10 cellular contexts compared by ENCODE assay signal in the genomic region with DNA sequence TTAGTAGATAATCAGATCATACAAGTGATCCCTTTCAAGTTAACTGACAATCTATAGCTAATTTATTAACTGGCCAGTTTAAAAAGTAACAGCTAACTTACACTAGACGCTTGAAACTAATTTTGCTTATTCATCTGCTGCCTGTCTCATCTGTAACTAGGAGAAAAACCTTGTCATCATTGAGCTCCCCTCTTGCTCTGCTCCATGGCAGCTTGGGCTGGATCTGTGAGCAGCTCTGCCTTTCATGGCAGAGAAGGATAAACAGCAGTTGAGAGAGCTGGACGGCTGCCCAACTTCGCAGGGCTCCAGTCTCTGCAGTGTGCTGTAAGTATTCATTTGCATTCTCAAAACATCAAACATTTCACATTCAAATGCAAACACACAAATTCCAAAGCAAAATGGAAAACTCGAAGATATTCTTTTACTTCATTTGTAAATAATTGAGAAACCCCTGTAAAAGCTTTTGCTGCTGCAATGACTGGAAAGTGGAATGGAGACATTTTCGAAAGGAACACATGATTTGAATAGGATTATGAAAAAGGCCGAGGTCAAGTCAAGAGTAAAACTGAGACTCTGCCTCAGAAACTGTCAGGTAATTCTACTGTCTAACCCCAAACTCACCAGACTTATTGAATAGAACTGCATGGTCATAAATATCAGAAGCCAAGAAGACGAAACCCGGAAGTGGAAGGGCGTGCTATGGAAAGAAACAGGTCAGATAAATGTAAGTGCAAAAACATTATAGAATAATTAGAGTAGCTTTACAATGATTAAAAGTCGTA. TPM values are rescaled to one million over a fixed set of nuclear protein-coding genes. Genes with fewer than 3 reads are reported as not detected.
DNase-seq lines count a peak whose midpoint lies in the region; ATAC-seq and TF ChIP-seq lines count a peak whose summit lies in the region.
"Had no signal": no experiment of that assay in that cellular context is flagged by ENCODE, and none has a peak within 500 bp of the region (broad histone marks: within the 10 kb centered on the region; RNA-seq: fewer than 3 reads in every experiment).

No MANE protein-coding gene starts in this region.

- TF ChIP-seq CTCF in endodermal cell (conservative IDR thresholded peaks at IDR 0.05), result no peak

- H3K36me3 Mint-ChIP-seq in endodermal cell (ENCODE audit: low read depth), result peaks cover 62% of the 10 kb centered on the region

- no peak overlapping the region for H3K27ac Mint-ChIP-seq in endodermal cell
- H3K27ac Mint-ChIP-seq: activated naive CD4-positive, alpha-beta T cell treated with anti-CD3 and anti-CD28 coated beads, Interleukin-2, amount 50 U/mL, for 24 hours had no signal

- 80 to 81% methylated on average over 6 to 10 of the region's 10 CpGs for WGBS in endodermal cell (ENCODE audit: insufficient coverage in 1 of 2, insufficient read length in 1 of 2), 2 experiments

- no peak overlapping the region for H3K4me3 ChIP-seq in endodermal cell (ENCODE audit: low read length)

- H3K9me3 ChIP-seq in endodermal cell (ENCODE audit: control insufficient read depth, low read length), result no peaks in the 10 kb centered on the region

- DNase-seq in EH (ENCODE audit: low read depth), result peak; percentile 32
- peak in 56 of 58 donors; percentile 7 to 91 (median 65) for DNase-seq in anterior cingulate cortex (lab: John Stamatoyannopoulos, UW)
- DNase-seq in middle frontal gyrus (ENCODE audit: extremely low spot score, low spot score), result peak; percentile 50
- DNase-seq in endodermal cell, result no peak
- DNase-seq in GM03348 (ENCODE audit: low spot score), result no peak
- no peak for DNase-seq in KG1 (lab: John Stamatoyannopoulos, UW)
- DNase-seq: NK-92 treated with Interleukin-12 subunit alpha and Interleukin-12 subunit beta, amount 100 ng/mL, for 24 hours had no signal

- no peak overlapping the region for H3K4me3 Mint-ChIP-seq in endodermal cell
- H3K4me3 Mint-ChIP-seq: activated naive CD4-positive, alpha-beta T cell treated with anti-CD3 and anti-CD28 coated beads, Interleukin-2, amount 50 U/mL, for 24 hours had no signal

- H3K27ac ChIP-seq in endodermal cell (ENCODE audit: low read depth, low read length), result no peak overlapping the region

- H3K36me3 ChIP-seq in endodermal cell (ENCODE audit: control insufficient read depth, insufficient read depth, low read length), result peaks cover 85% of the 10 kb centered on the region

- no peaks in the 10 kb centered on the region for H3K9me3 Mint-ChIP-seq in endodermal cell
- H3K9me3 Mint-ChIP-seq: activated naive CD4-positive, alpha-beta T cell treated with anti-CD3 and anti-CD28 coated beads, Interleukin-2, amount 50 U/mL, for 24 hours had no signal

- no peak overlapping the region for H3K9ac ChIP-seq in endodermal cell (ENCODE audit: extremely low read depth, low read length, poor library complexity, severe bottlenecking)

- ATAC-seq in HG03571 (IDR thresholded peaks at IDR 0.05; ENCODE audit: unreplicated experiment) (peak; percentile 53), GM21360 (IDR thresholded peaks at IDR 0.05; ENCODE audit: unreplicated experiment) (no peak)

- H3K27me3 ChIP-seq in endodermal cell (ENCODE audit: control insufficient read depth, insufficient read depth, low read length, poor library complexity, severe bottlenecking), result no peaks in the 10 kb centered on the region

- no peaks in the 10 kb centered on the region for H3K4me1 Mint-ChIP-seq in endodermal cell
- H3K4me1 Mint-ChIP-seq: activated naive CD4-positive, alpha-beta T cell treated with anti-CD3 and anti-CD28 coated beads, Interleukin-2, amount 50 U/mL, for 24 hours had no signal

- no peaks in the 10 kb centered on the region for H3K27me3 Mint-ChIP-seq in endodermal cell (ENCODE audit: insufficient read depth)
- H3K27me3 Mint-ChIP-seq: activated naive CD4-positive, alpha-beta T cell treated with anti-CD3 and anti-CD28 coated beads, Interleukin-2, amount 50 U/mL, for 24 hours had no signal

- H3K4me1 ChIP-seq in endodermal cell (ENCODE audit: control insufficient read depth, insufficient read depth, low read length), result no peaks in the 10 kb centered on the region

RNA-seq across cellular contexts. Expression of a gene that starts 17.6 kb away (rescaled TPM):
- 10 to 100 TPM; 35.6 to 42.2 TPM for total RNA-seq in endodermal cell
- 24.6 TPM for polyA plus RNA-seq in endodermal cell (2013, experiment 1 of 2)
- polyA plus RNA-seq in endodermal cell (2013, experiment 2 of 2), result 23.8 TPM

Comparison
In these comparisons a context has a peak if more than half of its experiments do, and no peak if none do; other contexts are left out.
1. DNase-seq: peak in EH (single experiment), anterior cingulate cortex (56 of 58) and middle frontal gyrus (single experiment); none in endodermal cell (single experiment), GM03348 (single experiment) and KG1 (single experiment).